ENCODE assay signal across 1 cellular context in the genomic region with DNA sequence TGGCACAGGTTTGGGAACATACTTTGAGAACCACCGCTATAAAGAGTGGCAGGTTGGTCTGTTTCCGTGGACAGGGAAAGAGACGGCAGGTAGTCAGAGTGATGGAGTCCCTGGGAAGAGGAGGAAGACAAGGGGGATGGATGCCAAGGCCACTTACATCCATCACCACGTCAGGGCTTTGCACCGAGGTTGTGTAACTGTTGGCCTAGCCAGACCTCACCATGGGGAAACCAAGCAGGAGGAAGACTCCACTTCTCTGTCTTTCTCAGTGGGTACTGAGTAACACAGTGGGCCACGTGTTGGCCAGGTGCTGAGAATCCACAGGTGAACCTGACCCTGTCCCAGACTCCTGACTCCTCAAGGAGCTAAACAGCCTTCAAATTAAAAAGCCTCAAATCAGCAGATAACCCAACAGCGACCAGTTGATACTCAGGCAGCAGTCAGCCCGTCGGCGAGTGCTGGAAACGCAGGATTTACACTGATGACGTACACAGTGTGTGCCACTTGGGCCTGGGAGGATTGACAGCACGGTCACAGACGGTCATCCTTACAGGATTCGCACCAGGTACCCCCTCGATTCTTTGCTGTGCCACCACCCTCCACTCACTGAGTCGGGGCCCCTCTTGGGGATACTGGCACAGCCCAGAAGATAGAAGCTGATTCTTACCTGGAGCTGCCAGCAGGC.
TF ChIP-seq lines count a peak whose summit lies in the region.

No MANE protein-coding gene starts in this region.

TF ChIP-seq in WTC11, 78 proteins besides CTCF, POLR2A, EP300 and RAD21:
- TF ChIP-seq, protein P1, sequence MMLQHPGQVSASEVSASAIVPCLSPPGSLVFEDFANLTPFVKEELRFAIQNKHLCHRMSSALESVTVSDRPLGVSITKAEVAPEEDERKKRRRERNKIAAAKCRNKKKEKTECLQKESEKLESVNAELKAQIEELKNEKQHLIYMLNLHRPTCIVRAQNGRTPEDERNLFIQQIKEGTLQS (CRISPR knock-in tag; conservative IDR thresholded peaks at IDR 0.05), result 0 out of 2 replicates have a peak, but pooled peaks have one; percentile 15
- no peak for TF ChIP-seq FOXK1 (CRISPR knock-in tag; IDR thresholded peaks at IDR 0.05)
